In the genomic region with DNA sequence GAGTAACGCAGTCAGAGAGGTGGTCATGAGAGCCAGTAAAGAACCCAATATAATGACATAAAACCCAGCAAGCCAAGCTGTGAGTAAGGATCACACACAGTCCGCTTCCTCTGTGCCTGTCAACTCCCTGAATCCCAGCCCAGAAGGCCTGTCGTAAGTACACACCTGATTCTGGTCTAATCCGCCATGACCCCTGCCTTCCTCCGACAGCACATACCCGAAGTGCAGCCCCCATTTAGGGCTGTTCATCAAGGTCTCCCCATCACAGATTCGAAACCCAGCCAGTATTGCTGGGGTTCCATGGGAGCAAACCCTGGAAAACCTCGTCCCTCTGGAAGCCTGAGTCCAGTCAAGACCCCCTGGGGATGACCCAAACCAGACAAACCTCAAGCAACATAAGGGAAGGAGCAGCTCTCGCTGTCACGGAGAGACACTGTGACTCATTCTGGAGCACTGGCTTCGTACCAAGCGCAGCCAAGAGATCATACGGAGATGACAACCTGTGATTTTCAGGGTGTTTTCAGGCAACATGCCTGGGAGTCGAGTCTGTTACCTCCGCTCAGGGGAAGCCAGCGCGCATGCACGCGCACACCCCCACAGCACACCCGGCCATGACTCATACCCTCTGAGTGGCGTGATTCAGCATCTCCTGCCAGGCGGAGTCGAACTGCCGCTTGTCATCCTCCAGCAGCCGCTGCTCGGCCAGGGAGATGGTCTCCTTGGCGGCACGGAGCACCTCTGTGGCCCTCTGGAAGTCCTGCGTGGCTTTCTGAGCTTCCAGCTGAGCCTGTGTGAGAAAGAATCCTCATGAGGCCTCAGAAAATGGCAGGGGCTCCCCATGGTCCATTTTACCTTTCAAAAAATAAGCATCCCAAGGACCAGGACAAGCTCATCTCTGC, we compare ENCODE assay signal across 8 cellular contexts.
DNase-seq lines count a peak whose midpoint lies in the region; ATAC-seq and TF ChIP-seq lines count a peak whose summit lies in the region.

No MANE protein-coding gene starts in this region.

- intact Hi-C loops in ovary (cut with DNase I), result loop anchor here (2.0 to 5.0 kb wide), 3 partner anchors 63 to 111 kb away; partner anchors contain the start of gene SH3BP5 (in 3 of the 4)

- 66 to 77% (median 67%) methylated on average over 29 of the region's 29 CpGs for WGBS in ovary, 3 donors

- H3K4me3 ChIP-seq in GM06990 (replicated peaks; ENCODE audit: low read depth, low read length) (no peak overlapping the region), foreskin fibroblast (ENCODE audit: low read depth in 1 of 2, low read length in 2 of 2) (no peak overlapping the region), ovary (peak overlapping the region; percentile 18)

- CTCF ChIA-PET in RWPE1 (lab: Yijun Ruan, JAX), result interaction anchor here (0.5 to 0.7 kb wide), 3 partner anchors 15 to 161 kb away, joined by 3 to 4 read pairs (median 3); no protein-coding TSS in a partner anchor

- TF ChIP-seq CTCF in GM06990 (IDR thresholded peaks at IDR 0.05; ENCODE audit: insufficient read depth, low read length, poor library complexity, severe bottlenecking) (no peak), RWPE1 (conservative IDR thresholded peaks at IDR 0.05; ENCODE audit: low read depth) (no peak), foreskin fibroblast (IDR thresholded peaks at IDR 0.05; ENCODE audit: low read depth, low read length) (no peak), ovary (IDR thresholded peaks at IDR 0.05) (no peak)

- DNase-seq in GM06990 (ENCODE audit: extremely low read depth, insufficient read length), result peak; percentile 91
- DNase-seq in RWPE1 (ENCODE audit: low spot score), result peak; percentile 96
- DNase-seq in activated gamma-delta T cell (lab: John Stamatoyannopoulos, UW), result peak; percentile 84
- DNase-seq in foreskin fibroblast, result peak; percentile 88 to 90
- peak; percentile 81 to 89 (median 85) for DNase-seq in ovary

- no peak for TF ChIP-seq POLR2A in ovary (IDR thresholded peaks at IDR 0.05)

- peak overlapping the region; percentile 86 for H3K27ac ChIP-seq in RWPE1
- H3K27ac ChIP-seq in ovary, result peak overlapping the region; percentile 53 to 65
- H3K27ac ChIP-seq in temporal lobe (ENCODE audit: low read depth, low read length), result peak overlapping the region; percentile 95

- POLR2A ChIA-PET in RWPE1 (lab: Yijun Ruan, JAX; ENCODE audit: low non-redundant PET), result no interaction called here

- ATAC-seq in HG02885 (IDR thresholded peaks at IDR 0.05; ENCODE audit: poor library complexity, unreplicated experiment), result peak; percentile 71
- ATAC-seq in GM19324 (IDR thresholded peaks at IDR 0.05; ENCODE audit: low FRiP score, unreplicated experiment), result no peak

- no peaks in the 10 kb centered on the region for H3K9me3 ChIP-seq in ovary

- no peak for TF ChIP-seq EP300 in ovary (IDR thresholded peaks at IDR 0.05)

- peaks cover 13% of the 10 kb centered on the region for H3K36me3 ChIP-seq in GM06990 (ENCODE audit: control insufficient read depth, insufficient read depth, low read length)
- no peaks in the 10 kb centered on the region for H3K36me3 ChIP-seq in ovary

- peaks cover 15% of the 10 kb centered on the region for H3K4me1 ChIP-seq in ovary (ENCODE audit: insufficient read depth)

- no peaks in the 10 kb centered on the region for H3K27me3 ChIP-seq in GM06990 (replicated peaks; ENCODE audit: control insufficient read depth, insufficient read depth, low read length)
- no peaks in the 10 kb centered on the region for H3K27me3 ChIP-seq in ovary
